ENCODE assay signal across 19 cellular contexts in the genomic region with DNA sequence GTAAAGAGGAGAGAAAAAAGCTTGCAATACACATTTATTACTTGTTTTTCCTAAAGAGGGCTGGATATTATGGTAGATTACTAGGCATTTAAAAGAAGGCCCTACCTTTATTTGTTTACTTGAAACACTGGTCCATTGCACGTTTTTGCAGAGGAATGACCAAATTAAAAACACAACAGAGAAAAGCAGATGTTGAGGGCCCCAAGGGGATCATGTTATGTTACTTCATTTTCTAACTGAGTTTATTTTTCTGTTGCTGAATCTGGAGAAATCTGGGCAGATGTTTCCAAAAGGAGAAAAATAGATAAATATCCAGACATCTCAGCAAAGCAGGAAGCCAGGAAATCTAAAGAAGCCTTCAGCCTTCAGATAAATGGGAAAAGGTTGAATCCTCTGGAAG.
DNase-seq lines count a peak whose midpoint lies in the region; ATAC-seq and TF ChIP-seq lines count a peak whose summit lies in the region.
"Had no signal": no experiment of that assay in that cellular context is flagged by ENCODE, and none has a peak within 500 bp of the region (broad histone marks: within the 10 kb centered on the region; RNA-seq: fewer than 3 reads in every experiment).

No MANE protein-coding gene starts in this region.

- H3K9me3 Mint-ChIP-seq in nephron = peaks cover 13% of the 10 kb centered on the region

- peak overlapping the region; percentile 18 to 69 (median 54) for H3K27ac Mint-ChIP-seq in nephron

- no peak overlapping the region for H3K4me3 ChIP-seq in fibroblast of mammary gland (ENCODE audit: control insufficient read depth, low read depth, low read length)
- H3K4me3 ChIP-seq: Peyer's patch, SJSA1 had no signal

- H3K36me3 Mint-ChIP-seq in nephron (ENCODE audit: low read depth) = no peaks in the 10 kb centered on the region

- no peak overlapping the region for H3K4me3 Mint-ChIP-seq in nephron

- peaks cover 24% of the 10 kb centered on the region for H3K4me1 Mint-ChIP-seq in nephron

- intact Hi-C loops in left ventricle myocardium superior (cut with micrococcal nuclease) (no loop called here), left cardiac atrium (cut with DNase I) (no loop called here)

- TF ChIP-seq CTCF in fibroblast of mammary gland (conservative IDR thresholded peaks at IDR 0.05; ENCODE audit: control insufficient read depth, insufficient read depth, low read depth, low read length) (no peak), nephron (IDR thresholded peaks at IDR 0.05; ENCODE audit: unreplicated experiment in 3 of 3) (no peak)

- no peaks in the 10 kb centered on the region for H3K27me3 Mint-ChIP-seq in nephron (ENCODE audit: low read depth)

- DNase-seq in left ventricle myocardium superior = no peak
- DNase-seq in left cardiac atrium = no peak
- peak; percentile 14 for DNase-seq in fibroblast of mammary gland (ENCODE audit: low read depth)
- DNase-seq in NCI-H345 (lab: John Stamatoyannopoulos, UW) = no peak
- DNase-seq: BE2C, EL, GF-D8, KBM-7, NCI-H1092 treated with DMSO at 0.1 percent for 48 hours, NCI-H1436 treated with DMSO at 0.1 percent for 48 hours, NCI-H1930, NCI-H510A, NCI-H82, Peyer's patch had no signal

- ATAC-seq in left ventricle myocardium superior (peak; percentile 23), left cardiac atrium (no peak), HG02623 (IDR thresholded peaks at IDR 0.05; ENCODE audit: unreplicated experiment) (no peak), HG03354 (IDR thresholded peaks at IDR 0.05; ENCODE audit: poor library complexity, severe bottlenecking, unreplicated experiment) (no peak), GM18511 (IDR thresholded peaks at IDR 0.05; ENCODE audit: unreplicated experiment) (no peak)
